Comparison of ENCODE assay signal across 9 cellular contexts in the genomic region with DNA sequence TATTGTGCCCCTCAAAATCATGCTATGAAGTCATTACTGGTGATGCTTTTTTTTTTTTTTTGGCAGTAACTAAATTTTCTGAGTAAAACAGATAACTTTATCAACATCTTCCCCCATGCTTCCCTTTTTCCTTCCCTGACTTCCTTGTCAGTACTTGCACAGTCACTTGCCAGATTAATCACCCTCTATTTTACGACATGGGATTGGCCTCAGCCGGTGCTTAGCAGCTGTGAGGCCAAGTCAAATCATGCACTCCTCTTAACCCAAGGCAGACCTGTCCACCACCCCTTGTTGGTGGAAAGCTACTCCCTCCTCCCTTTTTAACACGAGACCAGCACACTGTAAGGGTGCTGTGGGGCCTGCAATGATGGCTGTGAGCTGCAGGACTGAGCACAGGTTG.
DNase-seq lines count a peak whose midpoint lies in the region; ATAC-seq and TF ChIP-seq lines count a peak whose summit lies in the region.
"Had no signal": no experiment of that assay in that cellular context is flagged by ENCODE, and none has a peak within 500 bp of the region (broad histone marks: within the 10 kb centered on the region; RNA-seq: fewer than 3 reads in every experiment).

No MANE protein-coding gene starts in this region.

- H3K4me1 ChIP-seq in neutrophil (ENCODE audit: control insufficient read depth in 1 of 2, insufficient read depth in 1 of 2, low read depth in 1 of 2, low read length in 1 of 2), result peaks cover 26 to 27% of the 10 kb centered on the region in 2 experiments

- no peak overlapping the region for H3K4me3 Mint-ChIP-seq in dendritic cell treated with granulocyte-macrophage colony-stimulating factor and Interleukin-4, amounts not matched to agents 40 ng/mL and 50 ng/mL, for 4 days
- H3K4me3 Mint-ChIP-seq: T-cell had no signal

- H3K36me3 Mint-ChIP-seq in dendritic cell treated with granulocyte-macrophage colony-stimulating factor and Interleukin-4, amounts not matched to agents 40 ng/mL and 50 ng/mL, for 4 days (ENCODE audit: low read depth), result peaks cover 89% of the 10 kb centered on the region
- H3K36me3 Mint-ChIP-seq: T-cell had no signal

- H3K27me3 ChIP-seq in neutrophil, result no peaks in the 10 kb centered on the region

- H3K4me3 ChIP-seq in neutrophil (ENCODE audit: low read depth in 1 of 2, low read length in 1 of 2), result no peak overlapping the region

- no peaks in the 10 kb centered on the region for H3K9me3 Mint-ChIP-seq in dendritic cell treated with granulocyte-macrophage colony-stimulating factor and Interleukin-4, amounts not matched to agents 40 ng/mL and 50 ng/mL, for 4 days
- H3K9me3 Mint-ChIP-seq: T-cell had no signal

- peak overlapping the region; percentile 77 for H3K27ac ChIP-seq in neutrophil

- intact Hi-C loops in dendritic cell treated with granulocyte-macrophage colony-stimulating factor and Interleukin-4, amounts not matched to agents 40 ng/mL and 50 ng/mL, for 4 days (cut with micrococcal nuclease), result no loop called here

- ATAC-seq in HG02798 (IDR thresholded peaks at IDR 0.05; ENCODE audit: poor library complexity, unreplicated experiment) (no peak), GM21367 (IDR thresholded peaks at IDR 0.05; ENCODE audit: unreplicated experiment) (no peak), GM21619 (IDR thresholded peaks at IDR 0.05; ENCODE audit: unreplicated experiment) (no peak)
- ATAC-seq: T-cell had no signal

- H3K27me3 Mint-ChIP-seq in dendritic cell treated with granulocyte-macrophage colony-stimulating factor and Interleukin-4, amounts not matched to agents 40 ng/mL and 50 ng/mL, for 4 days, result no peaks in the 10 kb centered on the region
- H3K27me3 Mint-ChIP-seq: T-cell had no signal

- DNase-seq in HCEC 1CT (peak; percentile 74), NCI-H748 (lab: John Stamatoyannopoulos, UW; ENCODE audit: unreplicated experiment) (peak; percentile 82)
- DNase-seq in stimulated activated CD4-positive, alpha-beta T cell treated with anti-CD3 and anti-CD28 coated beads, Interleukin-15, amount 100 ng/mL, for 24 hours, result no peak

- TF ChIP-seq CTCF in neutrophil (IDR thresholded peaks at IDR 0.05), result no peak

- H3K9me3 ChIP-seq in neutrophil, result no peaks in the 10 kb centered on the region

- no peaks in the 10 kb centered on the region for H3K36me3 ChIP-seq in neutrophil

- peaks cover 35% of the 10 kb centered on the region for H3K4me1 Mint-ChIP-seq in dendritic cell treated with granulocyte-macrophage colony-stimulating factor and Interleukin-4, amounts not matched to agents 40 ng/mL and 50 ng/mL, for 4 days (ENCODE audit: low read depth)

- H3K27ac Mint-ChIP-seq in dendritic cell treated with granulocyte-macrophage colony-stimulating factor and Interleukin-4, amounts not matched to agents 40 ng/mL and 50 ng/mL, for 4 days, result peak overlapping the region; percentile 73
- H3K27ac Mint-ChIP-seq: T-cell had no signal
